Comparison of ENCODE assay signal across 8 cellular contexts in genomic region chr1:230978491-230979388, GRCh38. TPM values are rescaled to one million over a fixed set of nuclear protein-coding genes. Genes with fewer than 3 reads are reported as not detected.
DNase-seq lines count a peak whose midpoint lies in the region; ATAC-seq and TF ChIP-seq lines count a peak whose summit lies in the region.

ARV1 (plus strand) TSS chr1:230979094; CDS start chr1:230979106, 12 bp downstream.
TTC13 (minus strand) TSS chr1:230978861; CDS start chr1:230978830, 31 bp downstream.

- peak; percentile 61 for TF ChIP-seq RAD21 in SK-N-SH (IDR thresholded peaks at IDR 0.05; ENCODE audit: low read length)

- H3K9me2 ChIP-seq in SK-N-SH, result no peaks in the 10 kb centered on the region

- CTCF ChIA-PET in SK-N-SH (lab: Yijun Ruan, JAX), result interaction anchor here (0.6 to 1.8 kb wide), 15 partner anchors 9 to 336 kb away, joined by 3 to 7 read pairs (median 4); partner anchors contain the start of gene COG2

- peaks cover 6 to 26% of the 10 kb centered on the region in 2 experiments for H3K36me3 ChIP-seq in SK-N-SH (replicated peaks in 1 of 2; ENCODE audit: control insufficient read depth in 1 of 2, insufficient read depth in 2 of 2, low read length in 1 of 2)
- H3K36me3 ChIP-seq in gastroesophageal sphincter, result peaks cover 0 to 29% of the 10 kb centered on the region in 2 donors

- H3K4me3 ChIP-seq in SK-N-SH (ENCODE audit: low read depth in 2 of 2, low read length in 1 of 2) (peak within 1 kb of the TSS; percentile 85 to 92), gastroesophageal sphincter (peak within 1 kb of the TSS; percentile 91 to 94)

- peak within 1 kb of the TSS in 1 of 2 experiments; percentile 76; a peak in 3 of 4 replicates for H3K27ac ChIP-seq in SK-N-SH (ENCODE audit: low read depth in 2 of 2, low read length in 1 of 2)
- H3K27ac ChIP-seq in gastroesophageal sphincter, result peak within 1 kb of the TSS in 3 of 4 donors; percentile 80 to 83 (median 83)

- WGBS in SK-N-SH (ENCODE audit: low lambda C conversion rate), result under 1% methylated on average over 34 of the region's 79 CpGs
- no CpG with 5 or more reads among the region's 79 CpGs for WGBS in gastroesophageal sphincter (ENCODE audit: low coverage in 1 of 2), 2 donors

- H3K4me1 ChIP-seq in SK-N-SH (ENCODE audit: control insufficient read depth in 1 of 2, insufficient read depth in 2 of 2, low read depth in 1 of 2, low read length in 1 of 2) (peaks cover 0 to 13% of the 10 kb centered on the region in 2 experiments; a peak in 3 of 4 replicates), gastroesophageal sphincter (peaks cover 0 to 32% (median 0%) of the 10 kb centered on the region in 3 donors)

- TF ChIP-seq CTCF in GM10266 (IDR thresholded peaks at IDR 0.05; ENCODE audit: control insufficient read depth, insufficient read depth, low read depth, missing control alignments), result peak; percentile 72
- peak; percentile 36; the same call in 1 of the 2 replicates for TF ChIP-seq CTCF in SK-N-SH (IDR thresholded peaks at IDR 0.05)
- peak in 3 of 4 experiments; percentile 20 to 44 (median 41) for TF ChIP-seq CTCF in gastroesophageal sphincter (IDR thresholded peaks at IDR 0.05)

- peaks cover 48% of the 10 kb centered on the region for H3K79me2 ChIP-seq in SK-N-SH (ENCODE audit: insufficient read depth)

- H3K9me3 ChIP-seq in SK-N-SH, result no peaks in the 10 kb centered on the region
- no peaks in the 10 kb centered on the region for H3K9me3 ChIP-seq in gastroesophageal sphincter

- ATAC-seq in HG02588 (IDR thresholded peaks at IDR 0.05; ENCODE audit: unreplicated experiment) (peak; percentile 93), gastroesophageal sphincter (peak; percentile 100)

- no peaks in the 10 kb centered on the region for H3K27me3 ChIP-seq in SK-N-SH (ENCODE audit: insufficient read depth)
- H3K27me3 ChIP-seq in gastroesophageal sphincter, result no peaks in the 10 kb centered on the region

- peak; percentile 98 for DNase-seq in GM10266 (ENCODE audit: extremely low spot score)
- DNase-seq in NCI-H1048 (lab: John Stamatoyannopoulos, UW), result peak; percentile 100
- peak; percentile 98 for DNase-seq in SK-N-SH
- DNase-seq in activated naive CD4-positive, alpha-beta T cell treated with anti-CD3 and anti-CD28 coated beads, Interleukin-2, amount 50 U/mL, for 16 hours, result peak; percentile 98
- DNase-seq in non-pigmented ciliary epithelial cell (ENCODE audit: low read depth), result peak; percentile 91
- DNase-seq in superior temporal gyrus (ENCODE audit: extremely low spot score), result peak; percentile 98

- POLR2A ChIA-PET in SK-N-SH (lab: Yijun Ruan, JAX), result interaction anchor here (1.2 kb wide), 1 partner anchor 237 kb away, joined by 3 read pairs; no protein-coding TSS in a partner anchor

- H4K20me1 ChIP-seq in SK-N-SH (ENCODE audit: insufficient read depth), result no peaks in the 10 kb centered on the region

- H3F3A ChIP-seq in SK-N-SH (replicated peaks; ENCODE audit: insufficient read depth), result no peaks in the 10 kb centered on the region

- H3K4me2 ChIP-seq in SK-N-SH, result peak within 1 kb of the TSS; percentile 80

- H2AFZ ChIP-seq in SK-N-SH (ENCODE audit: low read depth), result peak within 1 kb of the TSS; percentile 92

- TF ChIP-seq EP300 in SK-N-SH (IDR thresholded peaks at IDR 0.05; ENCODE audit: borderline replicate concordance in 1 of 2, low read depth in 1 of 2, low read length in 1 of 2) (peak in 1 of 2 experiments; percentile 7; a peak in 1 of 4 replicates), gastroesophageal sphincter (IDR thresholded peaks at IDR 0.05) (no peak)

- peak within 1 kb of the TSS; percentile 64 for H3K9ac ChIP-seq in SK-N-SH

- peak; percentile 42 to 55 for TF ChIP-seq POLR2A in gastroesophageal sphincter (IDR thresholded peaks at IDR 0.05)

TF ChIP-seq in SK-N-SH, 30 proteins besides CTCF, POLR2A, EP300 and RAD21 (continues in another document):
- peak; percentile 24 for TF ChIP-seq TCF12 (IDR thresholded peaks at IDR 0.05)
- no peak for TF ChIP-seq PBX3 (IDR thresholded peaks at IDR 0.05)
- TF ChIP-seq TEAD4 (IDR thresholded peaks at IDR 0.05; ENCODE audit: borderline replicate concordance, insufficient read depth), result no peak
- no peak for TF ChIP-seq JUND (IDR thresholded peaks at IDR 0.05)
- peak; percentile 45; the same call in 1 of the 2 replicates for TF ChIP-seq RCOR1 (IDR thresholded peaks at IDR 0.05; ENCODE audit: low read length)
- TF ChIP-seq YY1 (IDR thresholded peaks at IDR 0.05; ENCODE audit: low read depth), result peak; percentile 77; the same call in 1 of the 2 replicates
- TF ChIP-seq FOSL2 (IDR thresholded peaks at IDR 0.05; ENCODE audit: borderline replicate concordance, low read depth), result no peak
- peak; percentile 97 for TF ChIP-seq ELF1 (IDR thresholded peaks at IDR 0.05)
- peak; percentile 60 for TF ChIP-seq GATA2 (CRISPR knock-in tag; IDR thresholded peaks at IDR 0.05)
- TF ChIP-seq USF2 (IDR thresholded peaks at IDR 0.05; ENCODE audit: borderline replicate concordance, low read depth, low read length), result no peak
- no peak for TF ChIP-seq RXRA (IDR thresholded peaks at IDR 0.05; ENCODE audit: borderline replicate concordance, low read depth)
- TF ChIP-seq SIN3A (IDR thresholded peaks at IDR 0.05; ENCODE audit: borderline replicate concordance, low read depth, low read length), result peak; percentile 49; the same call in 1 of the 2 replicates
- no peak for TF ChIP-seq NFIC (IDR thresholded peaks at IDR 0.05; ENCODE audit: borderline replicate concordance)
- TF ChIP-seq EZH2phosphoT487 (IDR thresholded peaks at IDR 0.05; ENCODE audit: borderline replicate concordance, low read depth), result no peak
- TF ChIP-seq RFX5 (IDR thresholded peaks at IDR 0.05; ENCODE audit: low read length), result no peak
- TF ChIP-seq MAX (IDR thresholded peaks at IDR 0.05; ENCODE audit: low read depth), result peak; percentile 75
- TF ChIP-seq NRF1 (IDR thresholded peaks at IDR 0.05; ENCODE audit: low read depth, low read length), result peak; percentile 84
- peak; percentile 85 for TF ChIP-seq TAF1 (IDR thresholded peaks at IDR 0.05; ENCODE audit: borderline replicate concordance, low read depth, low read length)
- no peak for TF ChIP-seq IRF3 (IDR thresholded peaks at IDR 0.05; ENCODE audit: low read depth, low read length)
- no peak for TF ChIP-seq USF1 (IDR thresholded peaks at IDR 0.05; ENCODE audit: borderline replicate concordance, low read depth)
- TF ChIP-seq FOXJ3 (CRISPR knock-in tag; IDR thresholded peaks at IDR 0.05), result no peak
- TF ChIP-seq GABPA (IDR thresholded peaks at IDR 0.05; ENCODE audit: low read depth), result peak; percentile 90
- TF ChIP-seq MXI1 (IDR thresholded peaks at IDR 0.05; ENCODE audit: low read depth, low read length), result peak; percentile 82

RNA-seq across cellular contexts. Expression of gene ARV1, which starts in this region (rescaled TPM):
- polyA plus RNA-seq in SK-N-SH (2012; rRNA removed), result 26.7 and 34.7 TPM in 2 replicates
- 38.9 and 48.4 TPM in 2 replicates for polyA plus RNA-seq in SK-N-SH (2012; cell fraction: cytosol; rRNA removed)
- polyA plus RNA-seq in SK-N-SH (2012; cell fraction: nucleus; rRNA removed), result 8.4 and 18.6 TPM in 2 replicates
- 10 to 100 TPM; 10.5 to 37.4 (median 20.5) TPM for total RNA-seq in gastroesophageal sphincter

RNA-seq across cellular contexts. Expression of gene TTC13, which starts in this region (rescaled TPM):
- polyA plus RNA-seq in SK-N-SH (2012; rRNA removed), result 5.5 and 8.4 TPM in 2 replicates
- 5.9 and 6.0 TPM in 2 replicates for polyA plus RNA-seq in SK-N-SH (2012; cell fraction: cytosol; rRNA removed)
- 8.9 and 16.4 TPM in 2 replicates for polyA plus RNA-seq in SK-N-SH (2012; cell fraction: nucleus; rRNA removed)
- total RNA-seq in gastroesophageal sphincter, result 10 to 100 TPM in 3 of 4 donors, 1 to 10 TPM in 1; 9.6 to 24.4 (median 13.7) TPM
